Comparison of ENCODE assay signal across 35 cellular contexts in genomic region chr4:45530498-45530897, GRCh38.
A peak's percentile ranks its signal among the peaks of the same experiment; 100 is the strongest.
DNase-seq lines count a peak whose midpoint lies in the region; ATAC-seq and TF ChIP-seq lines count a peak whose summit lies in the region.
"Had no signal": no experiment of that assay in that cellular context is flagged by ENCODE, and none has a peak within 500 bp of the region (broad histone marks: within the 10 kb centered on the region; RNA-seq: fewer than 3 reads in every experiment).

No MANE protein-coding gene starts in this region.

- no peaks in the 10 kb centered on the region for H4K20me1 ChIP-seq in Karpas-422 (ENCODE audit: insufficient read depth, low read depth, low read length)
- H4K20me1 ChIP-seq: BLaER1; BLaER1 treated with 17β-estradiol and CSF1 and Interleukin-3, amounts not matched to agents 10 nM and 100 nM had no signal

- H3K27me3 ChIP-seq in trophoblast cell (ENCODE audit: insufficient read depth, low read length) (no peaks in the 10 kb centered on the region), upper lobe of right lung (no peaks in the 10 kb centered on the region), Karpas-422 (ENCODE audit: low read length) (no peaks in the 10 kb centered on the region)
- H3K27me3 ChIP-seq: BE2C; BLaER1; BLaER1 treated with 17β-estradiol and CSF1 and Interleukin-3, amounts not matched to agents 10 nM and 100 nM had no signal

- no CpG with 5 or more reads among the region's 14 CpGs for WGBS in trophoblast cell (ENCODE audit: extremely low coverage, insufficient coverage, insufficient read length)

- H3K4me1 ChIP-seq in trophoblast cell (ENCODE audit: control insufficient read depth in 1 of 2, insufficient read depth in 2 of 2, low read length in 2 of 2), result no peaks in the 10 kb centered on the region
- H3K4me1 ChIP-seq in upper lobe of right lung, result no peaks in the 10 kb centered on the region
- no peaks in the 10 kb centered on the region for H3K4me1 ChIP-seq in Karpas-422 (ENCODE audit: low read length)
- H3K4me1 ChIP-seq: A549; BE2C; BLaER1; BLaER1 treated with 17β-estradiol and CSF1 and Interleukin-3, amounts not matched to agents 10 nM and 100 nM; Caco-2 had no signal

- no peak overlapping the region for H3K23ac ChIP-seq in trophoblast cell (ENCODE audit: low read length)

- H3K4me2 ChIP-seq in trophoblast cell (ENCODE audit: low read length), result no peak overlapping the region
- H3K4me2 ChIP-seq in Karpas-422 (ENCODE audit: low read depth, low read length, poor library complexity, severe bottlenecking), result no peak overlapping the region
- H3K4me2 ChIP-seq: A549; BLaER1; BLaER1 treated with 17β-estradiol and CSF1 and Interleukin-3, amounts not matched to agents 10 nM and 100 nM had no signal

- no peaks in the 10 kb centered on the region for H3K4me1 Mint-ChIP-seq in stimulated activated naive CD8-positive, alpha-beta T cell treated with anti-CD3 and anti-CD28 coated beads, Interleukin-15, amount 100 ng/mL, for 72 hours
- H3K4me1 Mint-ChIP-seq: B cell; CD14-positive monocyte; CD4-positive, alpha-beta memory T cell; CD4-positive, CD25-positive, alpha-beta regulatory T cell; CD8-positive, alpha-beta memory T cell had no signal

- no peak overlapping the region for H3K4ac ChIP-seq in trophoblast cell (ENCODE audit: low read depth, low read length)

- H3K36me3 ChIP-seq in trophoblast cell (ENCODE audit: control insufficient read depth in 1 of 2, insufficient read depth in 2 of 2, low read length in 2 of 2), result peaks cover 0 to 2% of the 10 kb centered on the region in 2 experiments
- no peaks in the 10 kb centered on the region for H3K36me3 ChIP-seq in upper lobe of right lung
- no peaks in the 10 kb centered on the region for H3K36me3 ChIP-seq in Karpas-422 (ENCODE audit: insufficient read depth, low read length)
- H3K36me3 ChIP-seq: BE2C; BLaER1; BLaER1 treated with 17β-estradiol and CSF1 and Interleukin-3, amounts not matched to agents 10 nM and 100 nM had no signal

- CTCF ChIA-PET in GM10248 (lab: Yijun Ruan, JAX), result interaction anchor here (0.8 kb wide), 1 partner anchor 10 kb away, joined by 4 read pairs; no protein-coding TSS in a partner anchor

- H3K9me3 Mint-ChIP-seq in stimulated activated naive CD8-positive, alpha-beta T cell treated with anti-CD3 and anti-CD28 coated beads, Interleukin-15, amount 100 ng/mL, for 72 hours, result peaks cover 5 to 8% of the 10 kb centered on the region in 2 donors

- no peak overlapping the region for H2BK5ac ChIP-seq in trophoblast cell (ENCODE audit: low read depth, low read length, poor library complexity)

- intact Hi-C loops in posterior vena cava (cut with DNase I), result no loop called here
- intact Hi-C loops in upper lobe of right lung (cut with DNase I), result no loop called here

- no peak for DNase-seq in stimulated activated naive CD8-positive, alpha-beta T cell treated with anti-CD3 and anti-CD28 coated beads, Interleukin-15, amount 100 ng/mL, for 72 hours
- no peak for DNase-seq in stimulated activated naive CD8-positive, alpha-beta T cell treated with anti-CD3 and anti-CD28 coated beads, Interleukin-15, Interleukin-2, amounts not matched to agents 100 U/mL and 50 U/mL, for 24 hours
- DNase-seq in trophoblast cell, result no peak
- DNase-seq in posterior vena cava (ENCODE audit: low spot score), result peak; percentile 65
- no peak for DNase-seq in upper lobe of right lung
- DNase-seq in GM10248 (ENCODE audit: extremely low spot score), result no peak
- no peak for DNase-seq in Karpas-422
- DNase-seq: 8988T; ACHN; AML-193; BE2C; C1 segment of cervical spinal cord; Caco-2; Calu3; CD4-positive, alpha-beta memory T cell; CD4-positive, alpha-beta T cell; CD4-positive, CD25-positive, alpha-beta regulatory T cell; CD8-positive, alpha-beta memory T cell; CD8-positive, alpha-beta T cell; COR-L47; DMS 273 treated with DMSO at 0.1 percent for 48 hours; DMS153; DMS53; DMS79; DMS79 treated with DMSO at 0.1 percent for 48 hours; DND-41; EL had no signal

- no peak overlapping the region for H4K12ac ChIP-seq in trophoblast cell (ENCODE audit: low read depth, low read length)

- no peaks in the 10 kb centered on the region for H3K79me2 ChIP-seq in trophoblast cell (ENCODE audit: control insufficient read depth, insufficient read depth, low read length, poor library complexity)
- no peaks in the 10 kb centered on the region for H3K79me2 ChIP-seq in Karpas-422 (ENCODE audit: low read length)

- H3K4me3 Mint-ChIP-seq in stimulated activated naive CD8-positive, alpha-beta T cell treated with anti-CD3 and anti-CD28 coated beads, Interleukin-15, amount 100 ng/mL, for 72 hours, result no peak overlapping the region
- H3K4me3 Mint-ChIP-seq: B cell; CD14-positive monocyte; CD4-positive, alpha-beta memory T cell; CD4-positive, alpha-beta T cell; CD4-positive, CD25-positive, alpha-beta regulatory T cell; CD8-positive, alpha-beta memory T cell; CD8-positive, alpha-beta T cell had no signal

- H3K14ac ChIP-seq in trophoblast cell (ENCODE audit: low read length), result no peak overlapping the region

- H3K4me3 ChIP-seq in trophoblast cell (ENCODE audit: low read depth, low read length) (peak overlapping the region; percentile 16), upper lobe of right lung (no peak overlapping the region), Karpas-422 (ENCODE audit: low read length) (no peak overlapping the region)
- H3K4me3 ChIP-seq: A549; BLaER1; BLaER1 treated with 17β-estradiol and CSF1 and Interleukin-3, amounts not matched to agents 10 nM and 100 nM had no signal

- no peak overlapping the region for H2AFZ ChIP-seq in trophoblast cell (ENCODE audit: insufficient read depth, low read length, poor library complexity)
- H2AFZ ChIP-seq in Karpas-422 (ENCODE audit: low read length), result no peak overlapping the region

- H3K27me3 Mint-ChIP-seq in stimulated activated naive CD8-positive, alpha-beta T cell treated with anti-CD3 and anti-CD28 coated beads, Interleukin-15, amount 100 ng/mL, for 72 hours, result no peaks in the 10 kb centered on the region
- H3K27me3 Mint-ChIP-seq: B cell; CD4-positive, alpha-beta memory T cell; CD4-positive, alpha-beta T cell; CD4-positive, CD25-positive, alpha-beta regulatory T cell had no signal

- H3K9ac ChIP-seq in trophoblast cell (ENCODE audit: low read length) (no peak overlapping the region), Karpas-422 (ENCODE audit: low read length) (no peak overlapping the region)
- H3K9ac ChIP-seq: BLaER1; BLaER1 treated with 17β-estradiol and CSF1 and Interleukin-3, amounts not matched to agents 10 nM and 100 nM had no signal

- POLR2A ChIA-PET in GM10248 (lab: Yijun Ruan, JAX), result no interaction called here

- H4K8ac ChIP-seq in trophoblast cell (ENCODE audit: low read depth, low read length), result no peak overlapping the region

- H3K9me2 ChIP-seq in Karpas-422 (replicated peaks; ENCODE audit: insufficient read depth, low read length), result no peaks in the 10 kb centered on the region

- no peak overlapping the region for H4K91ac ChIP-seq in trophoblast cell (ENCODE audit: low read depth, low read length)

- TF ChIP-seq CTCF in upper lobe of right lung (IDR thresholded peaks at IDR 0.05) (no peak), GM10248 (IDR thresholded peaks at IDR 0.05; ENCODE audit: control extremely low read depth, extremely low read depth, low read depth, missing control alignments) (no peak)

- H3K79me1 ChIP-seq in trophoblast cell (ENCODE audit: low read length), result no peaks in the 10 kb centered on the region

- no peak overlapping the region for H2BK120ac ChIP-seq in trophoblast cell (ENCODE audit: insufficient read depth, low read length, poor library complexity)

- no peak overlapping the region for H2BK12ac ChIP-seq in trophoblast cell (ENCODE audit: low read length)

- peak; percentile 23 for ATAC-seq in stimulated activated naive CD8-positive, alpha-beta T cell treated with anti-CD3 and anti-CD28 coated beads, Interleukin-15, amount 100 ng/mL, for 72 hours
- no peak for ATAC-seq in stimulated activated naive CD8-positive, alpha-beta T cell treated with anti-CD3 and anti-CD28 coated beads, Interleukin-15, Interleukin-2, amounts not matched to agents 100 U/mL and 50 U/mL, for 24 hours
- peak; percentile 26 for ATAC-seq in upper lobe of right lung
- ATAC-seq in HG03378 (IDR thresholded peaks at IDR 0.05; ENCODE audit: unreplicated experiment), result no peak
- ATAC-seq: A549; CD8-positive, alpha-beta T cell had no signal

- H3K18ac ChIP-seq in trophoblast cell (ENCODE audit: low read length), result no peak overlapping the region

- H3K27ac Mint-ChIP-seq in stimulated activated naive CD8-positive, alpha-beta T cell treated with anti-CD3 and anti-CD28 coated beads, Interleukin-15, amount 100 ng/mL, for 72 hours, result no peak overlapping the region
- H3K27ac Mint-ChIP-seq: B cell; CD14-positive monocyte; CD4-positive, alpha-beta memory T cell; CD4-positive, alpha-beta T cell; CD4-positive, CD25-positive, alpha-beta regulatory T cell; CD8-positive, alpha-beta memory T cell; CD8-positive, alpha-beta T cell had no signal

- H3K9me3 ChIP-seq in trophoblast cell (ENCODE audit: insufficient read depth, low read depth, low read length) (peaks cover 10% of the 10 kb centered on the region), upper lobe of right lung (no peaks in the 10 kb centered on the region), Karpas-422 (ENCODE audit: low read length) (peaks cover 5% of the 10 kb centered on the region)
- H3K9me3 ChIP-seq: A549, BE2C, Caco-2 had no signal

- H3K27ac ChIP-seq in trophoblast cell (ENCODE audit: low read depth, low read length) (no peak overlapping the region), upper lobe of right lung (no peak overlapping the region), Karpas-422 (ENCODE audit: low read length) (no peak overlapping the region)
- H3K27ac ChIP-seq: 22Rv1; A549; BLaER1; BLaER1 treated with 17β-estradiol and CSF1 and Interleukin-3, amounts not matched to agents 10 nM and 100 nM; C4-2B had no signal

- H2AK5ac ChIP-seq in trophoblast cell (ENCODE audit: low read length), result no peak overlapping the region

Comparison
In these comparisons a context has a peak if more than half of its experiments do, and no peak if none do; other contexts are left out.
1. ATAC-seq: peak in stimulated activated naive CD8-positive, alpha-beta T cell treated with anti-CD3 and anti-CD28 coated beads, Interleukin-15, amount 100 ng/mL, for 72 hours (single experiment) and upper lobe of right lung (single experiment); none in stimulated activated naive CD8-positive, alpha-beta T cell treated with anti-CD3 and anti-CD28 coated beads, Interleukin-15, Interleukin-2, amounts not matched to agents 100 U/mL and 50 U/mL, for 24 hours (single experiment) and HG03378 (single experiment).